20 cellular contexts compared by ENCODE assay signal in the genomic region with DNA sequence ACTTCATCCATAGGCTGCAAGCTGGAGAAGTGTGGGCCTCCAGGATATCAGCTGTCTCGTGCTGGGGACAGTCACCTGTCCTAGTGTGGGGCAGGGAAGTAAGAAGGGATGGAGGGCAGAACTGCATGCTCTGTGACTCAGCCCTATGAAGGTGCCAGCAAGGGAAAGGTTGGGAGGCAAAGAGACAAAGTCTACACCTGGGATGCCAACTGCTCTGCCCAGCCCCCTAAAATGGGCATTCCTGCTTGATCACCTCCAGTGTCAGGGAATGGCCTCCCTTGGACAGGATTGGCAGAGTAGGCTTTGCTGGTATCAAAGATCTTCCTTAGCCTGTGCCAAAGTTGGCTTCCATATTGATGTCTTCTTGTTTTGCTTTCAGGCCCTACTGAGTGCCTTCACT.
DNase-seq lines count a peak whose midpoint lies in the region; ATAC-seq and TF ChIP-seq lines count a peak whose summit lies in the region.
"Had no signal": no experiment of that assay in that cellular context is flagged by ENCODE, and none has a peak within 500 bp of the region (broad histone marks: within the 10 kb centered on the region; RNA-seq: fewer than 3 reads in every experiment).

No MANE protein-coding gene starts in this region.

- TF ChIP-seq POLR2A in suprapubic skin (IDR thresholded peaks at IDR 0.05), result no peak

- peak overlapping the region; percentile 11 for H3K27ac Mint-ChIP-seq in activated naive CD8-positive, alpha-beta T cell treated with anti-CD3 and anti-CD28 coated beads for 36 hours
- no peak overlapping the region for H3K27ac Mint-ChIP-seq in activated naive CD8-positive, alpha-beta T cell treated with anti-CD3 and anti-CD28 coated beads, Interleukin-2, amount 50 U/mL, for 24 hours
- H3K27ac Mint-ChIP-seq: HFFc6 had no signal

- peaks cover 17% of the 10 kb centered on the region for H3K9me3 Mint-ChIP-seq in activated naive CD8-positive, alpha-beta T cell treated with anti-CD3 and anti-CD28 coated beads for 36 hours
- peaks cover 16% of the 10 kb centered on the region for H3K9me3 Mint-ChIP-seq in activated naive CD8-positive, alpha-beta T cell treated with anti-CD3 and anti-CD28 coated beads, Interleukin-2, amount 50 U/mL, for 24 hours

- ATAC-seq in activated naive CD8-positive, alpha-beta T cell treated with anti-CD3 and anti-CD28 coated beads, Interleukin-2, amount 50 U/mL, for 24 hours, result no peak
- ATAC-seq in GM21576 (IDR thresholded peaks at IDR 0.05; ENCODE audit: unreplicated experiment), result no peak
- ATAC-seq in left lobe of liver, result no peak
- ATAC-seq: HCT116 had no signal

- no peak overlapping the region for H3K27ac ChIP-seq in suprapubic skin
- H3K27ac ChIP-seq: HL-60 had no signal

- peaks cover 15% of the 10 kb centered on the region for H3K36me3 Mint-ChIP-seq in activated naive CD8-positive, alpha-beta T cell treated with anti-CD3 and anti-CD28 coated beads for 36 hours
- peaks cover 12% of the 10 kb centered on the region for H3K36me3 Mint-ChIP-seq in activated naive CD8-positive, alpha-beta T cell treated with anti-CD3 and anti-CD28 coated beads, Interleukin-2, amount 50 U/mL, for 24 hours (ENCODE audit: low read depth)

- H3K27me3 Mint-ChIP-seq in activated naive CD8-positive, alpha-beta T cell treated with anti-CD3 and anti-CD28 coated beads for 36 hours, result no peaks in the 10 kb centered on the region
- H3K27me3 Mint-ChIP-seq in activated naive CD8-positive, alpha-beta T cell treated with anti-CD3 and anti-CD28 coated beads, Interleukin-2, amount 50 U/mL, for 24 hours, result no peaks in the 10 kb centered on the region
- H3K27me3 Mint-ChIP-seq: CD4-positive, CD25-positive, alpha-beta regulatory T cell had no signal

- H3K9me3 ChIP-seq in suprapubic skin, result no peaks in the 10 kb centered on the region
- H3K9me3 ChIP-seq: BE2C had no signal

- TF ChIP-seq EP300 in suprapubic skin (IDR thresholded peaks at IDR 0.05), result no peak

- 100% methylated on average over 1 of the region's 1 CpG for whole genome bisulfite sequencing in suprapubic skin

- intact Hi-C loops in posterior vena cava (cut with DNase I), result no loop called here

- H3K27me3 ChIP-seq in suprapubic skin, result no peaks in the 10 kb centered on the region
- H3K27me3 ChIP-seq: BE2C had no signal

- H3K4me3 ChIP-seq in suprapubic skin, result no peak overlapping the region

- DNase-seq in activated naive CD8-positive, alpha-beta T cell treated with anti-CD3 and anti-CD28 coated beads for 36 hours, result no peak
- no peak for DNase-seq in activated naive CD8-positive, alpha-beta T cell treated with anti-CD3 and anti-CD28 coated beads, Interleukin-2, amount 50 U/mL, for 24 hours
- peak; percentile 55 for DNase-seq in mesenteric fat pad (ENCODE audit: low spot score)
- DNase-seq in posterior vena cava (ENCODE audit: low spot score), result peak; percentile 10
- DNase-seq in suprapubic skin (ENCODE audit: low spot score in 2 of 2), result peak; percentile 25 to 56
- no peak for DNase-seq in left lobe of liver (ENCODE audit: low spot score)
- DNase-seq: ACHN; BE2C; C1 segment of cervical spinal cord; CD4-positive, CD25-positive, alpha-beta regulatory T cell; DMS153; DMS79 treated with DMSO at 0.1 percent for 48 hours; GF-D8; GOT3; H7; HFFc6; IMR-90 had no signal

- TF ChIP-seq CTCF in suprapubic skin (IDR thresholded peaks at IDR 0.05), result no peak

- H3K4me1 ChIP-seq in suprapubic skin, result peaks cover 5% of the 10 kb centered on the region
- H3K4me1 ChIP-seq: BE2C had no signal

- H3K4me3 Mint-ChIP-seq in activated naive CD8-positive, alpha-beta T cell treated with anti-CD3 and anti-CD28 coated beads for 36 hours, result no peak overlapping the region
- H3K4me3 Mint-ChIP-seq in activated naive CD8-positive, alpha-beta T cell treated with anti-CD3 and anti-CD28 coated beads, Interleukin-2, amount 50 U/mL, for 24 hours, result no peak overlapping the region
- H3K4me3 Mint-ChIP-seq: HFFc6 had no signal

- H3K4me1 Mint-ChIP-seq in activated naive CD8-positive, alpha-beta T cell treated with anti-CD3 and anti-CD28 coated beads for 36 hours, result peaks cover 77% of the 10 kb centered on the region
- H3K4me1 Mint-ChIP-seq in activated naive CD8-positive, alpha-beta T cell treated with anti-CD3 and anti-CD28 coated beads, Interleukin-2, amount 50 U/mL, for 24 hours, result peaks cover 77% of the 10 kb centered on the region

- H3K36me3 ChIP-seq in suprapubic skin, result no peaks in the 10 kb centered on the region
- H3K36me3 ChIP-seq: BE2C had no signal

Comparison
In these comparisons a context has a peak if more than half of its experiments do, and no peak if none do; other contexts are left out.
1. DNase-seq: peak in mesenteric fat pad (single experiment), posterior vena cava (single experiment) and suprapubic skin (2 of 2); none in activated naive CD8-positive, alpha-beta T cell treated with anti-CD3 and anti-CD28 coated beads for 36 hours (single experiment), activated naive CD8-positive, alpha-beta T cell treated with anti-CD3 and anti-CD28 coated beads, Interleukin-2, amount 50 U/mL, for 24 hours (single experiment) and left lobe of liver (single experiment).